Comparison of ENCODE assay signal across 8 cellular contexts in genomic region chr1:44355582-44356305, GRCh38. TPM values are rescaled to one million over a fixed set of nuclear protein-coding genes. Genes with fewer than 3 reads are reported as not detected.
A peak's percentile ranks its signal among the peaks of the same experiment; 100 is the strongest.
DNase-seq lines count a peak whose midpoint lies in the region; ATAC-seq and TF ChIP-seq lines count a peak whose summit lies in the region.

No MANE protein-coding gene starts in this region.

- intact Hi-C loops in HCT116 (cut with micrococcal nuclease): no loop called here

- no peak for DNase-seq in AG04450 (ENCODE audit: low read depth, low spot score)
- DNase-seq in HCT116 (ENCODE audit: low read depth, low spot score): no peak
- no peak for DNase-seq in activated naive CD8-positive, alpha-beta T cell treated with anti-CD3 and anti-CD28 coated beads, Interleukin-2, amount 50 U/mL, for 24 hours
- DNase-seq in NK-92 (lab: John Stamatoyannopoulos, UW; ENCODE audit: unreplicated experiment): no peak
- DNase-seq in cerebellar nuclear complex (lab: John Stamatoyannopoulos, UW): no peak
- DNase-seq in NCI-H748 treated with DMSO at 0.1 percent for 48 hours (lab: John Stamatoyannopoulos, UW): no peak

- WGBS in mesodermal cell (ENCODE audit: insufficient coverage in 2 of 2), 2 experiments: 80 to 96% methylated on average over 7 to 8 of the region's 12 CpGs

- H2AFZ ChIP-seq in HCT116 (ENCODE audit: low read depth, low read length, poor library complexity, severe bottlenecking): peak overlapping the region; percentile 99

- TF ChIP-seq CTCF in AG04450 (IDR thresholded peaks at IDR 0.05; ENCODE audit: low read depth, low read length): no peak
- no peak for TF ChIP-seq CTCF in HCT116 (IDR thresholded peaks at IDR 0.05 in 2 of 3, conservative IDR thresholded peaks at IDR 0.05 in 1 of 3; ENCODE audit: borderline replicate concordance in 1 of 3, insufficient read depth in 1 of 3, low read depth in 2 of 3, low read length in 2 of 3)

- peaks cover 4 to 28% of the 10 kb centered on the region in 2 experiments; a peak in 3 of 4 replicates for H3K4me1 ChIP-seq in HCT116 (ENCODE audit: control insufficient read depth in 1 of 2, insufficient read depth in 2 of 2, low read length in 2 of 2)
- peaks cover 12% of the 10 kb centered on the region for H3K4me1 ChIP-seq in mesodermal cell (ENCODE audit: control insufficient read depth, insufficient read depth, low read length, poor library complexity, severe bottlenecking)

- H3K36me3 ChIP-seq in HCT116 (ENCODE audit: control insufficient read depth in 1 of 2, insufficient read depth in 2 of 2, low read length in 2 of 2) (0 out of 4 replicates have a peak, but pooled peaks cover 0 to 2% of the 10 kb centered on the region in 2 experiments), mesodermal cell (ENCODE audit: control insufficient read depth, insufficient read depth, low read length) (no peaks in the 10 kb centered on the region)

- H3K27ac ChIP-seq in AG04450 (ENCODE audit: low read depth, low read length): no peak overlapping the region
- no peak overlapping the region for H3K27ac ChIP-seq in HCT116 (ENCODE audit: low read depth, low read length)
- no peak overlapping the region for H3K27ac ChIP-seq in mesodermal cell (ENCODE audit: low read depth, low read length, severe bottlenecking)

- H3K27ac Mint-ChIP-seq in activated naive CD8-positive, alpha-beta T cell treated with anti-CD3 and anti-CD28 coated beads, Interleukin-2, amount 50 U/mL, for 24 hours: peak overlapping the region; percentile 84

- BruUV-seq in HCT116 (replicated peaks; lab: Mats Ljungman, UMichigan): no TSS peak

- TF ChIP-seq POLR2A in HCT116 (IDR thresholded peaks at IDR 0.05; ENCODE audit: borderline replicate concordance, extremely low read depth, insufficient read depth, insufficient read length): no peak

- peaks cover 31% of the 10 kb centered on the region for H3K4me1 Mint-ChIP-seq in activated naive CD8-positive, alpha-beta T cell treated with anti-CD3 and anti-CD28 coated beads, Interleukin-2, amount 50 U/mL, for 24 hours

- no peaks in the 10 kb centered on the region for H3K9me3 ChIP-seq in AG04450 (ENCODE audit: control insufficient read depth, insufficient read depth, low read length)
- no peaks in the 10 kb centered on the region for H3K9me3 ChIP-seq in HCT116 (ENCODE audit: control insufficient read depth in 1 of 2, insufficient read depth in 1 of 2, low read depth in 1 of 2, low read length in 2 of 2)
- no peaks in the 10 kb centered on the region for H3K9me3 ChIP-seq in mesodermal cell (ENCODE audit: control insufficient read depth, low read length)

- peaks cover 36% of the 10 kb centered on the region for H3K79me2 ChIP-seq in HCT116 (ENCODE audit: insufficient read depth, low read length)

- no peak for TF ChIP-seq RAD21 in HCT116 (IDR thresholded peaks at IDR 0.05; ENCODE audit: low read depth)

- POLR2A ChIA-PET in AG04450 (lab: Yijun Ruan, JAX) (no interaction called here), HCT116 (lab: Charles Lee) (no interaction called here)

- H3K4me3 Mint-ChIP-seq in activated naive CD8-positive, alpha-beta T cell treated with anti-CD3 and anti-CD28 coated beads, Interleukin-2, amount 50 U/mL, for 24 hours: peak overlapping the region; percentile 93

- H3K4me2 ChIP-seq in HCT116 (ENCODE audit: low read length): peak overlapping the region; percentile 92

- H3K27me3 Mint-ChIP-seq in activated naive CD8-positive, alpha-beta T cell treated with anti-CD3 and anti-CD28 coated beads, Interleukin-2, amount 50 U/mL, for 24 hours: no peaks in the 10 kb centered on the region

- CTCF ChIA-PET in AG04450 (lab: Charles Lee) (interaction anchor here (1.0 to 1.3 kb wide), 2 partner anchors 22 to 30 kb away, joined by 3 to 8 read pairs; no protein-coding TSS in a partner anchor), HCT116 (lab: Charles Lee) (interaction anchor here (1.0 kb wide), 1 partner anchor 14 kb away, joined by 3 read pairs; no protein-coding TSS in a partner anchor)

- H3K27me3 ChIP-seq in AG04450 (ENCODE audit: control insufficient read depth, insufficient read depth, low read length) (no peaks in the 10 kb centered on the region), HCT116 (ENCODE audit: insufficient read depth, low read length) (no peaks in the 10 kb centered on the region)

- H3K9me3 Mint-ChIP-seq in activated naive CD8-positive, alpha-beta T cell treated with anti-CD3 and anti-CD28 coated beads, Interleukin-2, amount 50 U/mL, for 24 hours: no peaks in the 10 kb centered on the region

- ATAC-seq in HCT116 (no peak), GM19328 (IDR thresholded peaks at IDR 0.05; ENCODE audit: unreplicated experiment) (no peak)
- ATAC-seq in activated naive CD8-positive, alpha-beta T cell treated with anti-CD3 and anti-CD28 coated beads, Interleukin-2, amount 50 U/mL, for 24 hours: no peak

- H3K36me3 Mint-ChIP-seq in activated naive CD8-positive, alpha-beta T cell treated with anti-CD3 and anti-CD28 coated beads, Interleukin-2, amount 50 U/mL, for 24 hours (ENCODE audit: low read depth): peaks cover 4% of the 10 kb centered on the region

- H3K4me3 ChIP-seq in AG04450 (ENCODE audit: low read depth, low read length) (peak overlapping the region; percentile 42), HCT116 (replicated peaks in 1 of 2; ENCODE audit: low read depth in 1 of 2, low read length in 2 of 2) (peak overlapping the region; percentile 41 to 94), mesodermal cell (ENCODE audit: extremely low read depth, insufficient read depth, low read length, poor library complexity, severe bottlenecking) (peak overlapping the region; percentile 80)

- H4K20me1 ChIP-seq in HCT116 (ENCODE audit: insufficient read depth): no peaks in the 10 kb centered on the region

- peak overlapping the region; percentile 35; the same call in 1 of the 2 replicates for H3K9ac ChIP-seq in HCT116 (ENCODE audit: low read length)

- no peaks in the 10 kb centered on the region for H3K9me2 ChIP-seq in HCT116 (ENCODE audit: insufficient read depth)

- RAD21 ChIA-PET in HCT116 (lab: Charles Lee; ENCODE audit: low non-redundant PET in 1 of 2, low total read pairs in 2 of 2, uncharacterized antibody in 2 of 2, unreplicated experiment in 2 of 2): no interaction called here

TF ChIP-seq in HCT116, 20 proteins besides CTCF, POLR2A, EP300 and RAD21:
- TF ChIP-seq ZNF274 (IDR thresholded peaks at IDR 0.05; ENCODE audit: low read depth, low read length) (no peak), EGR1 (IDR thresholded peaks at IDR 0.05; ENCODE audit: low read depth) (no peak), SP1 (IDR thresholded peaks at IDR 0.05; ENCODE audit: low read depth) (no peak), ELF1 (IDR thresholded peaks at IDR 0.05; ENCODE audit: borderline replicate concordance, low read depth) (no peak), POLR2AphosphoS5 (IDR thresholded peaks at IDR 0.05; ENCODE audit: low read depth, low read length) (no peak), ZFX (IDR thresholded peaks at IDR 0.05) (no peak), SIN3A (IDR thresholded peaks at IDR 0.05; ENCODE audit: low read depth) (no peak), YY1 (IDR thresholded peaks at IDR 0.05; ENCODE audit: extremely low read depth, insufficient replicate concordance, low read depth, low read length) (no peak), CBX3 (IDR thresholded peaks at IDR 0.05; ENCODE audit: low read depth) (no peak), CEBPB (IDR thresholded peaks at IDR 0.05; ENCODE audit: low read depth) (no peak), EZH2 (IDR thresholded peaks at IDR 0.05) (no peak), EZH2phosphoT487 (IDR thresholded peaks at IDR 0.05; ENCODE audit: borderline replicate concordance) (no peak), SRF (IDR thresholded peaks at IDR 0.05; ENCODE audit: low read depth) (no peak), FOSL1 (IDR thresholded peaks at IDR 0.05; ENCODE audit: low read depth) (no peak)
- TF ChIP-seq, protein P1, sequence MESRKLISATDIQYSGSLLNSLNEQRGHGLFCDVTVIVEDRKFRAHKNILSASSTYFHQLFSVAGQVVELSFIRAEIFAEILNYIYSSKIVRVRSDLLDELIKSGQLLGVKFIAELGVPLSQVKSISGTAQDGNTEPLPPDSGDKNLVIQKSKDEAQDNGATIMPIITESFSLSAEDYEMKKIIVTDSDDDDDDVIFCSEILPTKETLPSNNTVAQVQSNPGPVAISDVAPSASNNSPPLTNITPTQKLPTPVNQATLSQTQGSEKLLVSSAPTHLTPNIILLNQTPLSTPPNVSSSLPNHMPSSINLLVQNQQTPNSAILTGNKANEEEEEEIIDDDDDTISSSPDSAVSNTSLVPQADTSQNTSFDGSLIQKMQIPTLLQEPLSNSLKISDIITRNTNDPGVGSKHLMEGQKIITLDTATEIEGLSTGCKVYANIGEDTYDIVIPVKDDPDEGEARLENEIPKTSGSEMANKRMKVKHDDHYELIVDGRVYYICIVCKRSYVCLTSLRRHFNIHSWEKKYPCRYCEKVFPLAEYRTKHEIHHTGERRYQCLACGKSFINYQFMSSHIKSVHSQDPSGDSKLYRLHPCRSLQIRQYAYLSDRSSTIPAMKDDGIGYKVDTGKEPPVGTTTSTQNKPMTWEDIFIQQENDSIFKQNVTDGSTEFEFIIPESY (IDR thresholded peaks at IDR 0.05; ENCODE audit: extremely low read depth, insufficient replicate concordance, low read length): no peak
- TF ChIP-seq, protein P2, sequence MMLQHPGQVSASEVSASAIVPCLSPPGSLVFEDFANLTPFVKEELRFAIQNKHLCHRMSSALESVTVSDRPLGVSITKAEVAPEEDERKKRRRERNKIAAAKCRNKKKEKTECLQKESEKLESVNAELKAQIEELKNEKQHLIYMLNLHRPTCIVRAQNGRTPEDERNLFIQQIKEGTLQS (IDR thresholded peaks at IDR 0.05): no peak
- TF ChIP-seq, protein P3, sequence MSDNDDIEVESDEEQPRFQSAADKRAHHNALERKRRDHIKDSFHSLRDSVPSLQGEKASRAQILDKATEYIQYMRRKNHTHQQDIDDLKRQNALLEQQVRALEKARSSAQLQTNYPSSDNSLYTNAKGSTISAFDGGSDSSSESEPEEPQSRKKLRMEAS (IDR thresholded peaks at IDR 0.05): no peak

RNA-seq across cellular contexts. Expression of gene ERI3, which starts 0.7 kb away (rescaled TPM):
- polyA plus RNA-seq in AG04450 (2011; rRNA removed): 46.2 and 54.0 TPM in 2 replicates
- polyA minus RNA-seq in AG04450 (2011; rRNA and poly(A)+ RNA removed): 56.5 and 73.0 TPM in 2 replicates
- 74.2 TPM for total RNA-seq in HCT116 (2021; ENCODE audit: unreplicated experiment)
- polyA plus RNA-seq in HCT116 (2012): 58.1 and 63.1 TPM in 2 replicates
- 48.4 TPM for polyA plus RNA-seq in mesodermal cell (2013, experiment 1 of 2)
- polyA plus RNA-seq in mesodermal cell (2013, experiment 2 of 2): 42.7 TPM

RNA-seq across cellular contexts. Expression of gene RNF220, which starts 49.3 kb away (rescaled TPM):
- polyA plus RNA-seq in AG04450 (2011; rRNA removed): 46.4 and 48.0 TPM in 2 replicates
- polyA minus RNA-seq in AG04450 (2011; rRNA and poly(A)+ RNA removed): 28.4 and 38.7 TPM in 2 replicates
- total RNA-seq in HCT116 (2021; ENCODE audit: unreplicated experiment): 84.5 TPM
- 87.9 and 95.2 TPM in 2 replicates for polyA plus RNA-seq in HCT116 (2012)
- polyA plus RNA-seq in mesodermal cell (2013, experiment 1 of 2): 63.5 TPM
- 60.3 TPM for polyA plus RNA-seq in mesodermal cell (2013, experiment 2 of 2)
